10 cellular contexts compared by ENCODE assay signal in the genomic region with DNA sequence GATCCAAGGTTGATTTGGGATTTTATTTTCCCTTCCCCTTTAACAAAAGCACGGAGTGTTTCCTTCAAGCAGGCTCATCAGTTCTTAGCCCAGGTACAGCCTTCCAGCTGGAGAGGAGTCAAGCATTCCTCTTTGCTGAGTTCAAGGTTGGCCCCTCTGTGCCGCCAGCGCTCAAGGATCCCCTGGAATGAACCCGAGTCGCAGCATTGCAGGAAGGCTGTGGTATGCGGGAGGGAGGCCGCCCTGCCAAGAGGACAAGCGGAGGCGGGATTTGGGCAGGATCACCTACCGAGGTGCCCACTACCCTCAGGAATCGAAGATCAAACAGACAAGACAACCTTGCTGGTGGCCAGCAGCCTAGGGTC. TPM values are rescaled to one million over a fixed set of nuclear protein-coding genes. Genes with fewer than 3 reads are reported as not detected.
DNase-seq lines count a peak whose midpoint lies in the region; ATAC-seq and TF ChIP-seq lines count a peak whose summit lies in the region.
"Had no signal": no experiment of that assay in that cellular context is flagged by ENCODE, and none has a peak within 500 bp of the region (broad histone marks: within the 10 kb centered on the region; RNA-seq: fewer than 3 reads in every experiment).

No MANE protein-coding gene starts in this region.

- H3K4me3 ChIP-seq in fibroblast of the aortic adventitia (ENCODE audit: low read depth, low read length) (no peak overlapping the region), osteoblast (ENCODE audit: insufficient read depth, low read length) (peak overlapping the region; percentile 10), aorta (ENCODE audit: low read length in 2 of 2) (no peak overlapping the region), SJCRH30 (no peak overlapping the region)
- H3K4me3 ChIP-seq: SJSA1 had no signal

- H3K27ac ChIP-seq in osteoblast (ENCODE audit: low read depth, low read length) (peak overlapping the region; percentile 87), aorta (ENCODE audit: low read depth in 1 of 2, low read length in 2 of 2) (peak overlapping the region in 1 of 2 donors; percentile 68), SJCRH30 (no peak overlapping the region)
- H3K27ac ChIP-seq: SJSA1 had no signal

- H3K36me3 ChIP-seq in osteoblast (ENCODE audit: insufficient read depth, low read length) (no peaks in the 10 kb centered on the region), aorta (ENCODE audit: control insufficient read depth in 1 of 2, insufficient read depth in 2 of 2, low read length in 1 of 2) (no peaks in the 10 kb centered on the region), SJCRH30 (no peaks in the 10 kb centered on the region)
- H3K36me3 ChIP-seq: SJSA1 had no signal

- H3K4me1 ChIP-seq in osteoblast (ENCODE audit: insufficient read depth, low read length) = peaks cover 21% of the 10 kb centered on the region
- no peaks in the 10 kb centered on the region for H3K4me1 ChIP-seq in aorta (ENCODE audit: control insufficient read depth in 1 of 2, insufficient read depth in 2 of 2, low read length in 2 of 2)
- peaks cover 7% of the 10 kb centered on the region for H3K4me1 ChIP-seq in SJCRH30

- H3K9me3 ChIP-seq in osteoblast (ENCODE audit: low read depth, low read length) (peaks cover 5% of the 10 kb centered on the region), aorta (ENCODE audit: control insufficient read depth, low read length) (no peaks in the 10 kb centered on the region), SJCRH30 (replicated peaks) (no peaks in the 10 kb centered on the region)
- H3K9me3 ChIP-seq: SJSA1 had no signal

- WGBS in aorta, 2 donors = 4 to 9% methylated on average over 11 of the region's 11 CpGs

- ATAC-seq in SK-N-SH treated with all-trans-retinoic acid at 6 μM for 48 hours = peak; percentile 88
- peak; percentile 71 for ATAC-seq in aorta (ENCODE audit: low FRiP score)
- no peak for ATAC-seq in HG03439 (IDR thresholded peaks at IDR 0.05; ENCODE audit: unreplicated experiment)

- no peaks in the 10 kb centered on the region for H3K79me2 ChIP-seq in osteoblast (ENCODE audit: insufficient read depth, low read length)

- H3K27me3 ChIP-seq in osteoblast (ENCODE audit: insufficient read depth, low read length) (peaks cover 3% of the 10 kb centered on the region), aorta (ENCODE audit: control insufficient read depth in 1 of 2, insufficient read depth in 2 of 2, low read length in 1 of 2) (no peaks in the 10 kb centered on the region), SJCRH30 (peaks cover 12% of the 10 kb centered on the region; the same call in 1 of the 2 replicates)
- H3K27me3 ChIP-seq: SJSA1 had no signal

- TF ChIP-seq CTCF in fibroblast of the aortic adventitia (IDR thresholded peaks at IDR 0.05; ENCODE audit: insufficient read depth, low read length) (no peak), osteoblast (IDR thresholded peaks at IDR 0.05; ENCODE audit: extremely low read depth, low read depth, low read length) (no peak)

- DNase-seq in fibroblast of the aortic adventitia (ENCODE audit: low read depth) (peak; percentile 93), osteoblast (ENCODE audit: insufficient read length, low spot score, missing footprints) (peak; percentile 94), aorta (peak; percentile 86 to 90), SJCRH30 (no peak), epidermal melanocyte (ENCODE audit: insufficient read length, low spot score) (no peak)
- DNase-seq: foreskin melanocyte, naive B cell had no signal

- H4K20me1 ChIP-seq in osteoblast (ENCODE audit: insufficient read depth, low read length) = no peaks in the 10 kb centered on the region

- peak overlapping the region; percentile 80 for H2AFZ ChIP-seq in osteoblast (ENCODE audit: low read length)

- intact Hi-C loops in aorta (cut with DNase I) = loop anchor here in 1 of 2 donors (5.0 kb wide), 3 partner anchors 54 to 126 kb away; a partner anchor contains a TSS

- H3K4me2 ChIP-seq in osteoblast (ENCODE audit: insufficient read depth, low read length) = peak overlapping the region; percentile 58

TF ChIP-seq in SK-N-SH treated with all-trans-retinoic acid at 6 μM for 48 hours, 23 proteins besides CTCF, POLR2A, EP300 and RAD21:
- TF ChIP-seq SNAI2 (CRISPR knock-in tag; IDR thresholded peaks at IDR 0.05) (no peak), PPARA (CRISPR knock-in tag; IDR thresholded peaks at IDR 0.05; ENCODE audit: borderline replicate concordance) (no peak)

RNA-seq across cellular contexts. Expression of a gene that starts 53.9 kb away (rescaled TPM):
- total RNA-seq in fibroblast of the aortic adventitia (ENCODE audit: low replicate concordance) (58.5 and 63.5 TPM in 2 replicates), osteoblast (45.2 and 47.1 TPM in 2 replicates), aorta (100 to 1,000 TPM; 201 to 248 TPM)
- polyA plus RNA-seq in aorta = 10 to 100 TPM; 39.1 to 48.2 TPM
- 48.5 and 52.2 TPM in 2 replicates for total RNA-seq in SJCRH30 (2014; rRNA removed; shearing (Covaris generic))

Comparison
In these comparisons a context has a peak if more than half of its experiments do, and no peak if none do; other contexts are left out.
1. DNase-seq: peak in fibroblast of the aortic adventitia (single experiment), osteoblast (single experiment) and aorta (2 of 2); none in SJCRH30 (0 of 2) and epidermal melanocyte (single experiment).